ENCODE assay signal across 1 cellular context in the genomic region with DNA sequence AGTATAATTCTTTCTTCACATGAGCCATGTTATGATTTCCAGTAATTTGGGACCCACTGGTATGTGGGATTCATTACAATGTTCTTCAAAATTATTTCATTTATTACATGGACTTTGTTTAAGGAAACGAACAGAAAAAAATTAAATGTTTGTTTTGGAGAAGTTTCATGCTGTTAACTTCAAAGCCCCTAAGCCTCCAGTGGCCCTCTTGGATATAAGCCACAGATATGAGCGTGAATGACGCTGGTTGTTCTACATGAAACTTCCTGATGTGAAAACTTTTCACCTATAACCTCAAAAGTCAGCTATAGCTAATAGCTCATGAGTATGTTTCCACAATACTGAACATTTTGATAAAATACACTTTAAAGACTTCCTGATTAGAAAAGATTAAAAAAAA.
TF ChIP-seq lines count a peak whose summit lies in the region.

No MANE protein-coding gene starts in this region.

TF ChIP-seq in A549, 52 proteins besides CTCF, POLR2A, EP300 and RAD21 (continued from another document):
- TF ChIP-seq, protein P1, sequence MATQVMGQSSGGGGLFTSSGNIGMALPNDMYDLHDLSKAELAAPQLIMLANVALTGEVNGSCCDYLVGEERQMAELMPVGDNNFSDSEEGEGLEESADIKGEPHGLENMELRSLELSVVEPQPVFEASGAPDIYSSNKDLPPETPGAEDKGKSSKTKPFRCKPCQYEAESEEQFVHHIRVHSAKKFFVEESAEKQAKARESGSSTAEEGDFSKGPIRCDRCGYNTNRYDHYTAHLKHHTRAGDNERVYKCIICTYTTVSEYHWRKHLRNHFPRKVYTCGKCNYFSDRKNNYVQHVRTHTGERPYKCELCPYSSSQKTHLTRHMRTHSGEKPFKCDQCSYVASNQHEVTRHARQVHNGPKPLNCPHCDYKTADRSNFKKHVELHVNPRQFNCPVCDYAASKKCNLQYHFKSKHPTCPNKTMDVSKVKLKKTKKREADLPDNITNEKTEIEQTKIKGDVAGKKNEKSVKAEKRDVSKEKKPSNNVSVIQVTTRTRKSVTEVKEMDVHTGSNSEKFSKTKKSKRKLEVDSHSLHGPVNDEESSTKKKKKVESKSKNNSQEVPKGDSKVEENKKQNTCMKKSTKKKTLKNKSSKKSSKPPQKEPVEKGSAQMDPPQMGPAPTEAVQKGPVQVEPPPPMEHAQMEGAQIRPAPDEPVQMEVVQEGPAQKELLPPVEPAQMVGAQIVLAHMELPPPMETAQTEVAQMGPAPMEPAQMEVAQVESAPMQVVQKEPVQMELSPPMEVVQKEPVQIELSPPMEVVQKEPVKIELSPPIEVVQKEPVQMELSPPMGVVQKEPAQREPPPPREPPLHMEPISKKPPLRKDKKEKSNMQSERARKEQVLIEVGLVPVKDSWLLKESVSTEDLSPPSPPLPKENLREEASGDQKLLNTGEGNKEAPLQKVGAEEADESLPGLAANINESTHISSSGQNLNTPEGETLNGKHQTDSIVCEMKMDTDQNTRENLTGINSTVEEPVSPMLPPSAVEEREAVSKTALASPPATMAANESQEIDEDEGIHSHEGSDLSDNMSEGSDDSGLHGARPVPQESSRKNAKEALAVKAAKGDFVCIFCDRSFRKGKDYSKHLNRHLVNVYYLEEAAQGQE (IDR thresholded peaks at IDR 0.05) = no peak
- TF ChIP-seq, protein P2, sequence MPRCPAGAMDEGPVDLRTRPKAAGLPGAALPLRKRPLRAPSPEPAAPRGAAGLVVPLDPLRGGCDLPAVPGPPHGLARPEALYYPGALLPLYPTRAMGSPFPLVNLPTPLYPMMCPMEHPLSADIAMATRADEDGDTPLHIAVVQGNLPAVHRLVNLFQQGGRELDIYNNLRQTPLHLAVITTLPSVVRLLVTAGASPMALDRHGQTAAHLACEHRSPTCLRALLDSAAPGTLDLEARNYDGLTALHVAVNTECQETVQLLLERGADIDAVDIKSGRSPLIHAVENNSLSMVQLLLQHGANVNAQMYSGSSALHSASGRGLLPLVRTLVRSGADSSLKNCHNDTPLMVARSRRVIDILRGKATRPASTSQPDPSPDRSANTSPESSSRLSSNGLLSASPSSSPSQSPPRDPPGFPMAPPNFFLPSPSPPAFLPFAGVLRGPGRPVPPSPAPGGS (IDR thresholded peaks at IDR 0.05) = no peak
- TF ChIP-seq PHF8 (IDR thresholded peaks at IDR 0.05; ENCODE audit: borderline replicate concordance, low read depth) (no peak), CHD2 (IDR thresholded peaks at IDR 0.05; ENCODE audit: low read length, partially characterized antibody) (no peak), ESRRA (IDR thresholded peaks at IDR 0.05; ENCODE audit: borderline replicate concordance, low read length) (no peak), JUN (IDR thresholded peaks at IDR 0.05) (peak; percentile 41 to 62; a peak in 3 of 5 replicates), SMC3 (IDR thresholded peaks at IDR 0.05) (no peak)
- TF ChIP-seq, protein P3, sequence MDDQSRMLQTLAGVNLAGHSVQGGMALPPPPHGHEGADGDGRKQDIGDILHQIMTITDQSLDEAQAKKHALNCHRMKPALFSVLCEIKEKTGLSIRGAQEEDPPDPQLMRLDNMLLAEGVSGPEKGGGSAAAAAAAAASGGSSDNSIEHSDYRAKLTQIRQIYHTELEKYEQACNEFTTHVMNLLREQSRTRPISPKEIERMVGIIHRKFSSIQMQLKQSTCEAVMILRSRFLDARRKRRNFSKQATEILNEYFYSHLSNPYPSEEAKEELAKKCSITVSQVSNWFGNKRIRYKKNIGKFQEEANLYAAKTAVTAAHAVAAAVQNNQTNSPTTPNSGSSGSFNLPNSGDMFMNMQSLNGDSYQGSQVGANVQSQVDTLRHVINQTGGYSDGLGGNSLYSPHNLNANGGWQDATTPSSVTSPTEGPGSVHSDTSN (IDR thresholded peaks at IDR 0.05) = no peak
